ENCODE assay signal across 12 cellular contexts in genomic region chr4:47085661-47086060, GRCh38. TPM values are rescaled to one million over a fixed set of nuclear protein-coding genes. Genes with fewer than 3 reads are reported as not detected.
A peak's percentile ranks its signal among the peaks of the same experiment; 100 is the strongest.
DNase-seq lines count a peak whose midpoint lies in the region; ATAC-seq lines count a peak whose summit lies in the region.
"Had no signal": no experiment of that assay in that cellular context is flagged by ENCODE, and none has a peak within 500 bp of the region (broad histone marks: within the 10 kb centered on the region; RNA-seq: fewer than 3 reads in every experiment).

No MANE protein-coding gene starts in this region.

- no peak overlapping the region for H3K4me3 Mint-ChIP-seq in activated CD4-positive, alpha-beta T cell treated with anti-CD3 and anti-CD28 coated beads, Interleukin-2, amount 10 ng/mL, durations not matched to agents 24 days and 14 days
- H3K4me3 Mint-ChIP-seq: CD4-positive, alpha-beta T cell had no signal

- H3K4me1 Mint-ChIP-seq in activated CD4-positive, alpha-beta T cell treated with anti-CD3 and anti-CD28 coated beads, Interleukin-2, amount 10 ng/mL, durations not matched to agents 24 days and 14 days = no peaks in the 10 kb centered on the region

- peak; percentile 36 for DNase-seq in activated CD4-positive, alpha-beta T cell treated with anti-CD3 and anti-CD28 coated beads, Interleukin-2, amount 10 ng/mL, durations not matched to agents 24 days and 14 days
- no peak for DNase-seq in activated CD4-positive, alpha-beta T cell treated with anti-CD3 and anti-CD28 coated beads for 4 hours
- peak; percentile 58 for DNase-seq in NCI-H82 treated with DMSO at 0.1 percent for 48 hours (lab: John Stamatoyannopoulos, UW; ENCODE audit: unreplicated experiment)
- peak; percentile 53 for DNase-seq in left kidney (ENCODE audit: low read depth, low spot score)
- DNase-seq in Kasumi-1 (lab: John Stamatoyannopoulos, UW) = no peak
- DNase-seq in MV-4-11 (lab: John Stamatoyannopoulos, UW) = no peak
- DNase-seq: 8988T; C1 segment of cervical spinal cord; CD4-positive, alpha-beta T cell; KBM-7 had no signal

- no peaks in the 10 kb centered on the region for H3K9me3 Mint-ChIP-seq in activated CD4-positive, alpha-beta T cell treated with anti-CD3 and anti-CD28 coated beads, Interleukin-2, amount 10 ng/mL, durations not matched to agents 24 days and 14 days
- H3K9me3 Mint-ChIP-seq: CD4-positive, alpha-beta T cell had no signal

- no peak for ATAC-seq in HG02938 (IDR thresholded peaks at IDR 0.05; ENCODE audit: unreplicated experiment)
- ATAC-seq: HCT116 had no signal

- H3K36me3 Mint-ChIP-seq in activated CD4-positive, alpha-beta T cell treated with anti-CD3 and anti-CD28 coated beads, Interleukin-2, amount 10 ng/mL, durations not matched to agents 24 days and 14 days (ENCODE audit: low read depth) = no peaks in the 10 kb centered on the region

- no peaks in the 10 kb centered on the region for H3K27me3 Mint-ChIP-seq in activated CD4-positive, alpha-beta T cell treated with anti-CD3 and anti-CD28 coated beads, Interleukin-2, amount 10 ng/mL, durations not matched to agents 24 days and 14 days
- H3K27me3 Mint-ChIP-seq: CD4-positive, alpha-beta T cell had no signal

- no peak overlapping the region for H3K27ac Mint-ChIP-seq in activated CD4-positive, alpha-beta T cell treated with anti-CD3 and anti-CD28 coated beads, Interleukin-2, amount 10 ng/mL, durations not matched to agents 24 days and 14 days
- H3K27ac Mint-ChIP-seq: CD4-positive, alpha-beta T cell had no signal

- intact Hi-C loops in activated CD4-positive, alpha-beta T cell treated with anti-CD3 and anti-CD28 coated beads, Interleukin-2, amount 10 ng/mL, durations not matched to agents 24 days and 14 days (cut with micrococcal nuclease) = no loop called here

RNA-seq across cellular contexts. Expression of gene GABRB1, which starts 54.3 kb away (rescaled TPM):
- total RNA-seq in activated CD4-positive, alpha-beta T cell treated with anti-CD3 and anti-CD28 coated beads, Interleukin-2, amount 10 ng/mL, durations not matched to agents 24 days and 14 days = not detected in 2 replicates
- total RNA-seq: CD4-positive, alpha-beta T cell had no signal

Comparison
In these comparisons a context has a peak if more than half of its experiments do, and no peak if none do; other contexts are left out.
1. DNase-seq: peak in activated CD4-positive, alpha-beta T cell treated with anti-CD3 and anti-CD28 coated beads, Interleukin-2, amount 10 ng/mL, durations not matched to agents 24 days and 14 days (single experiment), NCI-H82 treated with DMSO at 0.1 percent for 48 hours (single experiment) and left kidney (single experiment); none in activated CD4-positive, alpha-beta T cell treated with anti-CD3 and anti-CD28 coated beads for 4 hours (0 of 2), Kasumi-1 (0 of 2) and MV-4-11 (single experiment).